In genomic region chr14:64118892-64119291, GRCh38 we compare ENCODE assay signal across 20 cellular contexts.
DNase-seq lines count a peak whose midpoint lies in the region; ATAC-seq, FAIRE-seq and TF ChIP-seq lines count a peak whose summit lies in the region.
"Had no signal": no experiment of that assay in that cellular context is flagged by ENCODE, and none has a peak within 500 bp of the region (broad histone marks: within the 10 kb centered on the region; RNA-seq: fewer than 3 reads in every experiment).

No MANE protein-coding gene starts in this region.

- no peak overlapping the region for H3K27ac Mint-ChIP-seq in astrocyte (ENCODE audit: unreplicated experiment)
- H3K27ac Mint-ChIP-seq in immature natural killer cell = peak overlapping the region in 4 of 6 donors; percentile 14 to 73 (median 23)
- peak overlapping the region; percentile 58 for H3K27ac Mint-ChIP-seq in stimulated activated effector memory CD8-positive, alpha-beta T cell treated with anti-CD3 and anti-CD28 coated beads, Interleukin-12 subunit alpha, Interleukin-12 subunit beta, amount 100 ng/mL, for 72 hours
- H3K27ac Mint-ChIP-seq in WTC11 = no peak overlapping the region

- TF ChIP-seq CTCF in astrocyte (IDR thresholded peaks at IDR 0.05; ENCODE audit: insufficient read depth, low read depth, low read length) = no peak
- no peak for TF ChIP-seq CTCF in WTC11 (IDR thresholded peaks at IDR 0.05)

- no peak for FAIRE-seq in astrocyte (lab: Jason Lieb, UNC)
- FAIRE-seq: G401.6 had no signal

- peaks cover 8% of the 10 kb centered on the region for H3K4me1 ChIP-seq in astrocyte (ENCODE audit: insufficient read depth, low read length)
- H3K4me1 ChIP-seq: adrenal gland, SJCRH30 had no signal

- no peak overlapping the region for H3K4me2 ChIP-seq in astrocyte (ENCODE audit: low read length)

- POLR2A ChIA-PET in WTC11 (lab: Charles Lee) = no interaction called here

- ATAC-seq in Right ventricle myocardium superior (ENCODE audit: poor library complexity) (peak; percentile 8), left ventricle myocardium superior (no peak), WTC11 (no peak), HG02610 (IDR thresholded peaks at IDR 0.05; ENCODE audit: unreplicated experiment) (no peak), HG03159 (IDR thresholded peaks at IDR 0.05; ENCODE audit: unreplicated experiment) (no peak)
- no peak for ATAC-seq in stimulated activated effector memory CD8-positive, alpha-beta T cell treated with anti-CD3 and anti-CD28 coated beads, Interleukin-12 subunit alpha, Interleukin-12 subunit beta, amount 100 ng/mL, for 72 hours

- no peak overlapping the region for H3K9ac ChIP-seq in astrocyte (ENCODE audit: low read length)

- H3K4me3 ChIP-seq in astrocyte (ENCODE audit: insufficient read depth, low read depth, low read length) = no peak overlapping the region
- H3K4me3 ChIP-seq: adrenal gland, lung, SJCRH30 had no signal

- H3K4me3 Mint-ChIP-seq in astrocyte (ENCODE audit: unreplicated experiment) (no peak overlapping the region), immature natural killer cell (no peak overlapping the region), WTC11 (no peak overlapping the region)
- H3K4me3 Mint-ChIP-seq in stimulated activated effector memory CD8-positive, alpha-beta T cell treated with anti-CD3 and anti-CD28 coated beads, Interleukin-12 subunit alpha, Interleukin-12 subunit beta, amount 100 ng/mL, for 72 hours = no peak overlapping the region

- H3K4me1 Mint-ChIP-seq in astrocyte (ENCODE audit: low read depth, unreplicated experiment) = peaks cover 5% of the 10 kb centered on the region
- no peaks in the 10 kb centered on the region for H3K4me1 Mint-ChIP-seq in immature natural killer cell
- peaks cover 16% of the 10 kb centered on the region for H3K4me1 Mint-ChIP-seq in stimulated activated effector memory CD8-positive, alpha-beta T cell treated with anti-CD3 and anti-CD28 coated beads, Interleukin-12 subunit alpha, Interleukin-12 subunit beta, amount 100 ng/mL, for 72 hours
- peaks cover 7% of the 10 kb centered on the region for H3K4me1 Mint-ChIP-seq in WTC11

- H3K27me3 ChIP-seq in astrocyte (ENCODE audit: insufficient read depth, low read length) = no peaks in the 10 kb centered on the region
- H3K27me3 ChIP-seq: adrenal gland, SJCRH30 had no signal

- no peaks in the 10 kb centered on the region for H4K20me1 ChIP-seq in astrocyte (ENCODE audit: insufficient read depth, low read length)

- H2AFZ ChIP-seq in astrocyte (ENCODE audit: low read depth, low read length) = no peak overlapping the region

- H3K79me2 ChIP-seq in astrocyte (ENCODE audit: insufficient read depth, low read length) = no peaks in the 10 kb centered on the region

- CTCF ChIA-PET in WTC11 (lab: Charles Lee) = no interaction called here

- H3K27me3 Mint-ChIP-seq in astrocyte (ENCODE audit: low read depth, unreplicated experiment) (no peaks in the 10 kb centered on the region), immature natural killer cell (ENCODE audit: low read depth in 3 of 3) (peaks cover 0 to 4% (median 3%) of the 10 kb centered on the region in 3 donors), WTC11 (ENCODE audit: low read depth) (no peaks in the 10 kb centered on the region)

- no peaks in the 10 kb centered on the region for H3K36me3 ChIP-seq in astrocyte (ENCODE audit: insufficient read depth, low read length)

- no peaks in the 10 kb centered on the region for H3K9me3 Mint-ChIP-seq in astrocyte (ENCODE audit: unreplicated experiment)
- H3K9me3 Mint-ChIP-seq in immature natural killer cell = no peaks in the 10 kb centered on the region
- no peaks in the 10 kb centered on the region for H3K9me3 Mint-ChIP-seq in stimulated activated effector memory CD8-positive, alpha-beta T cell treated with anti-CD3 and anti-CD28 coated beads, Interleukin-12 subunit alpha, Interleukin-12 subunit beta, amount 100 ng/mL, for 72 hours
- H3K9me3 Mint-ChIP-seq in WTC11 = no peaks in the 10 kb centered on the region

- H3K36me3 Mint-ChIP-seq in astrocyte (ENCODE audit: low read depth, unreplicated experiment) (no peaks in the 10 kb centered on the region), immature natural killer cell (peaks cover 23 to 47% (median 38%) of the 10 kb centered on the region in 3 donors), WTC11 (peaks cover 25% of the 10 kb centered on the region)
- H3K36me3 Mint-ChIP-seq in stimulated activated effector memory CD8-positive, alpha-beta T cell treated with anti-CD3 and anti-CD28 coated beads, Interleukin-12 subunit alpha, Interleukin-12 subunit beta, amount 100 ng/mL, for 72 hours = peaks cover 97% of the 10 kb centered on the region

- no peaks in the 10 kb centered on the region for H3K9me3 ChIP-seq in astrocyte (ENCODE audit: insufficient read depth, low read depth, low read length)
- H3K9me3 ChIP-seq: adrenal gland, SJCRH30 had no signal

- intact Hi-C loops in Right ventricle myocardium superior (cut with DNase I) (no loop called here), left ventricle myocardium superior (cut with micrococcal nuclease) (no loop called here)

- peak overlapping the region; percentile 85 for H3K27ac ChIP-seq in astrocyte (ENCODE audit: low read depth, low read length)
- H3K27ac ChIP-seq: adrenal gland, SJCRH30 had no signal

- DNase-seq in Right ventricle myocardium superior = no peak
- no peak for DNase-seq in left ventricle myocardium superior
- DNase-seq in astrocyte (ENCODE audit: low read depth) = no peak
- no peak for DNase-seq in immature natural killer cell
- DNase-seq in stimulated activated effector memory CD8-positive, alpha-beta T cell treated with anti-CD3 and anti-CD28 coated beads, Interleukin-12 subunit alpha, Interleukin-12 subunit beta, amount 100 ng/mL, for 72 hours (ENCODE audit: low spot score in 2 of 2) = no peak
- no peak for DNase-seq in WTC11 (ENCODE audit: low spot score)
- DNase-seq: activated CD4-positive, alpha-beta T cell treated with anti-CD3 and anti-CD28 coated beads, Interleukin-2, amount 50 U/mL, for 1 hour; activated CD8-positive, alpha-beta memory T cell treated with anti-CD3 and anti-CD28 coated beads, Interleukin-2, amount 50 U/mL, for 48 hours; adrenal gland; C1 segment of cervical spinal cord; effector CD8-positive, alpha-beta T cell; NCI-H1417; NCI-H2171 treated with DMSO at 0.1 percent for 48 hours; NCI-H69; occipital lobe; SJCRH30 had no signal

TF ChIP-seq in WTC11, 78 proteins besides CTCF, POLR2A, EP300 and RAD21:
- TF ChIP-seq SOX15 (CRISPR knock-in tag; IDR thresholded peaks at IDR 0.05) = no peak
- TF ChIP-seq CBFB (CRISPR knock-in tag; IDR thresholded peaks at IDR 0.05; ENCODE audit: low read depth) = no peak
- no peak for TF ChIP-seq ZNF396 (CRISPR knock-in tag; IDR thresholded peaks at IDR 0.05; ENCODE audit: borderline replicate concordance)
- TF ChIP-seq ZNF219 (CRISPR knock-in tag; IDR thresholded peaks at IDR 0.05; ENCODE audit: borderline replicate concordance) = no peak
- no peak for TF ChIP-seq E2F1 (CRISPR knock-in tag; IDR thresholded peaks at IDR 0.05)
- TF ChIP-seq FOXP1 (CRISPR knock-in tag; IDR thresholded peaks at IDR 0.05; ENCODE audit: borderline replicate concordance) = no peak
- no peak for TF ChIP-seq ZNF232 (CRISPR knock-in tag; IDR thresholded peaks at IDR 0.05)
- no peak for TF ChIP-seq TEAD4 (CRISPR knock-in tag; IDR thresholded peaks at IDR 0.05)
- TF ChIP-seq JUN (CRISPR knock-in tag; IDR thresholded peaks at IDR 0.05) = no peak
- TF ChIP-seq SMAD3 (CRISPR knock-in tag; IDR thresholded peaks at IDR 0.05; ENCODE audit: borderline replicate concordance) = no peak
- TF ChIP-seq ZMAT4 (CRISPR knock-in tag; IDR thresholded peaks at IDR 0.05) = no peak
- TF ChIP-seq ETV6 (CRISPR knock-in tag; IDR thresholded peaks at IDR 0.05) = no peak
- no peak for TF ChIP-seq KAT7 (CRISPR knock-in tag; IDR thresholded peaks at IDR 0.05; ENCODE audit: borderline replicate concordance)
- TF ChIP-seq CREM (CRISPR knock-in tag; IDR thresholded peaks at IDR 0.05) = no peak
- TF ChIP-seq ATF1 (CRISPR knock-in tag; IDR thresholded peaks at IDR 0.05) = no peak
- no peak for TF ChIP-seq SMAD4 (CRISPR knock-in tag; IDR thresholded peaks at IDR 0.05)
- TF ChIP-seq ESRRA (CRISPR knock-in tag; IDR thresholded peaks at IDR 0.05; ENCODE audit: borderline replicate concordance) = no peak
- TF ChIP-seq ZNF671 (CRISPR knock-in tag; IDR thresholded peaks at IDR 0.05) = no peak
- TF ChIP-seq ATF2 (CRISPR knock-in tag; IDR thresholded peaks at IDR 0.05; ENCODE audit: borderline replicate concordance, low read depth) = no peak
- no peak for TF ChIP-seq EMX1 (CRISPR knock-in tag; IDR thresholded peaks at IDR 0.05)

Comparison
In these comparisons a context has a peak if more than half of its experiments do, and no peak if none do; other contexts are left out.
1. H3K27ac Mint-ChIP-seq: peak in immature natural killer cell (4 of 6) and stimulated activated effector memory CD8-positive, alpha-beta T cell treated with anti-CD3 and anti-CD28 coated beads, Interleukin-12 subunit alpha, Interleukin-12 subunit beta, amount 100 ng/mL, for 72 hours (single experiment); none in astrocyte (single experiment) and WTC11 (single experiment).